ENCODE assay signal across 8 cellular contexts in genomic region chr12:76764856-76765255, GRCh38. TPM values are rescaled to one million over a fixed set of nuclear protein-coding genes. Genes with fewer than 3 reads are reported as not detected.
A peak's percentile ranks its signal among the peaks of the same experiment; 100 is the strongest.
DNase-seq lines count a peak whose midpoint lies in the region; ATAC-seq, FAIRE-seq and TF ChIP-seq lines count a peak whose summit lies in the region.

No MANE protein-coding gene starts in this region.

- H3K4me3 ChIP-seq in Caco-2 (ENCODE audit: low read depth, low read length) (peak overlapping the region; percentile 98), GM12878 (peak overlapping the region; percentile 85), right lobe of liver (peak overlapping the region; percentile 53 to 78 (median 69)), thyroid gland (replicated peaks in 1 of 3) (peak overlapping the region; percentile 51 to 97 (median 53))

- H4K20me1 ChIP-seq in GM12878 (ENCODE audit: control insufficient read depth, insufficient read depth), result no peaks in the 10 kb centered on the region; the same call in 1 of the 2 replicates

- in situ Hi-C loops in GM12878 (cut with MboI), result no loop called here

- H3K4me2 ChIP-seq in GM12878 (ENCODE audit: control insufficient read depth, insufficient read depth), result peak overlapping the region; percentile 91

- no peak for FAIRE-seq in GM12878 (lab: Jason Lieb, UNC)

- no peaks in the 10 kb centered on the region for H3K27me3 ChIP-seq in Caco-2 (replicated peaks; ENCODE audit: control insufficient read depth, insufficient read depth, low read length)
- no peaks in the 10 kb centered on the region for H3K27me3 ChIP-seq in GM12878 (replicated peaks in 1 of 2; ENCODE audit: control insufficient read depth in 2 of 2, insufficient read depth in 2 of 2, low read length in 1 of 2)
- H3K27me3 ChIP-seq in right lobe of liver, result no peaks in the 10 kb centered on the region
- H3K27me3 ChIP-seq in thyroid gland, result no peaks in the 10 kb centered on the region

- TF ChIP-seq CTCF in Caco-2 (IDR thresholded peaks at IDR 0.05; ENCODE audit: insufficient read depth in 1 of 2, low read depth in 1 of 2, low read length in 1 of 2, severe bottlenecking in 1 of 2, unreplicated experiment in 1 of 2), result no peak
- no peak for TF ChIP-seq CTCF in GM12878 (IDR thresholded peaks at IDR 0.05 in 2 of 3, conservative IDR thresholded peaks at IDR 0.05 in 1 of 3; ENCODE audit: control insufficient read depth in 2 of 3, extremely low read depth in 1 of 3, insufficient read depth in 1 of 3, low read depth in 3 of 3, low read length in 3 of 3)
- TF ChIP-seq CTCF in right lobe of liver (IDR thresholded peaks at IDR 0.05), result no peak
- TF ChIP-seq CTCF in thyroid gland (IDR thresholded peaks at IDR 0.05), result no peak
- no peak for TF ChIP-seq CTCF in omental fat pad (IDR thresholded peaks at IDR 0.05)

- peak overlapping the region; percentile 92 for H3K27ac Mint-ChIP-seq in Caco-2 (ENCODE audit: unreplicated experiment)

- TF ChIP-seq EP300 in GM12878 (IDR thresholded peaks at IDR 0.05; ENCODE audit: borderline replicate concordance in 1 of 2, control insufficient read depth in 1 of 2, low read depth in 2 of 2, low read length in 2 of 2), result no peak

- WGBS in GM12878 (ENCODE audit: insufficient coverage, insufficient replicate concordance, low lambda C conversion rate, missing lambda C conversion rate), result 29% methylated on average over 9 of the region's 9 CpGs
- WGBS in right lobe of liver (ENCODE audit: insufficient coverage, low coverage, low lambda C conversion rate, missing lambda C conversion rate), result 12% methylated on average over 9 of the region's 9 CpGs
- 10 to 11% methylated on average over 7 to 9 of the region's 9 CpGs for WGBS in thyroid gland, 2 donors

- no peak for ATAC-seq in GM12878
- ATAC-seq in right lobe of liver, result peak in 1 of 4 donors; percentile 5
- no peak for ATAC-seq in GM21360 (IDR thresholded peaks at IDR 0.05; ENCODE audit: unreplicated experiment)
- ATAC-seq in GM18868 (IDR thresholded peaks at IDR 0.05; ENCODE audit: unreplicated experiment), result no peak
- ATAC-seq in omental fat pad (ENCODE audit: low FRiP score), result no peak

- H3K36me3 ChIP-seq in Caco-2 (ENCODE audit: control insufficient read depth, insufficient read depth, low read length), result no peaks in the 10 kb centered on the region
- no peaks in the 10 kb centered on the region; a peak in 1 of 4 replicates for H3K36me3 ChIP-seq in GM12878 (ENCODE audit: control insufficient read depth in 2 of 2, insufficient read depth in 2 of 2, low read length in 1 of 2)
- H3K36me3 ChIP-seq in right lobe of liver, result no peaks in the 10 kb centered on the region
- H3K36me3 ChIP-seq in thyroid gland, result no peaks in the 10 kb centered on the region

- no peaks in the 10 kb centered on the region for H3K9me3 Mint-ChIP-seq in Caco-2 (ENCODE audit: unreplicated experiment)

- SMC1A ChIA-PET in GM12878 (lab: Charles Lee; ENCODE audit: uncharacterized antibody, unreplicated experiment), result interaction anchor here (7.0 kb wide), 1 partner anchor 13 kb away, joined by 63 read pairs; no protein-coding TSS in a partner anchor

- peak overlapping the region; percentile 98 for H2AFZ ChIP-seq in GM12878 (ENCODE audit: control insufficient read depth, low read depth, low read length)

- intact Hi-C loops in Caco-2 (cut with micrococcal nuclease; ENCODE audit: unreplicated experiment), result loop anchor here (1.0 to 2.0 kb wide), 3 partner anchors 26 to 144 kb away; no protein-coding TSS in a partner anchor
- intact Hi-C loops in GM12878 (cut with micrococcal nuclease; ENCODE audit: unreplicated experiment), result loop anchor here (2.0 to 10.0 kb wide), 4 partner anchors 14 to 680 kb away; partner anchors contain the start of genes NAP1L1 and OSBPL8
- intact Hi-C loops in right lobe of liver (cut with DNase I), result no loop called here
- intact Hi-C loops in thyroid gland (cut with DNase I), result no loop called here

- no peaks in the 10 kb centered on the region for H3K27me3 Mint-ChIP-seq in Caco-2 (ENCODE audit: insufficient read depth, unreplicated experiment)

- H3K4me1 ChIP-seq in Caco-2 (peaks cover 30% of the 10 kb centered on the region), GM12878 (ENCODE audit: control insufficient read depth, insufficient read depth, low read length) (peaks cover 8% of the 10 kb centered on the region), right lobe of liver (peaks cover 0 to 5% (median 0%) of the 10 kb centered on the region in 4 donors), thyroid gland (peaks cover 0 to 14% of the 10 kb centered on the region in 2 donors)

- POLR2A ChIA-PET in Caco-2 (lab: Charles Lee), result no interaction called here
- POLR2A ChIA-PET in GM12878 (lab: Charles Lee), result no interaction called here

- H3K9ac ChIP-seq in GM12878 (ENCODE audit: control insufficient read depth, insufficient read depth, low read length), result peak overlapping the region; percentile 92

- H3K36me3 Mint-ChIP-seq in Caco-2 (ENCODE audit: insufficient read depth, unreplicated experiment), result peaks cover 25% of the 10 kb centered on the region

- H3K9me3 ChIP-seq in Caco-2 (no peaks in the 10 kb centered on the region), GM12878 (replicated peaks; ENCODE audit: control insufficient read depth, insufficient read depth, low read length) (no peaks in the 10 kb centered on the region), right lobe of liver (no peaks in the 10 kb centered on the region), thyroid gland (no peaks in the 10 kb centered on the region)

- CTCF ChIA-PET in Caco-2 (lab: Charles Lee) (no interaction called here), GM12878 (lab: Yijun Ruan, JAX) (interaction anchor here (0.6 to 1.0 kb wide), 2 partner anchors 13 to 26 kb away, joined by 4 to 5 read pairs; no protein-coding TSS in a partner anchor)

- RAD21 ChIA-PET in GM12878 (lab: Charles Lee; ENCODE audit: unreplicated experiment), result interaction anchor here (1.0 kb wide), 1 partner anchor 26 kb away, joined by 3 read pairs; no protein-coding TSS in a partner anchor

- BruUV-seq in Caco-2 (replicated peaks; lab: Mats Ljungman, UMichigan) (TSS peak; percentile 52), GM12878 (replicated peaks; lab: Mats Ljungman, UMichigan) (TSS peak; percentile 63)

- no peak for DNase-seq in Caco-2
- peak; percentile 19 to 50 for DNase-seq in Kasumi-1 (lab: John Stamatoyannopoulos, UW)
- DNase-seq in GM12878 (ENCODE audit: low read depth, low spot score), result no peak
- DNase-seq in right lobe of liver, result no peak
- DNase-seq in thyroid gland, result no peak
- no peak for DNase-seq in omental fat pad (ENCODE audit: low spot score)

- H3K79me2 ChIP-seq in GM12878 (ENCODE audit: control insufficient read depth, insufficient read depth, low read length), result peaks cover 49% of the 10 kb centered on the region

- peaks cover 18% of the 10 kb centered on the region for H3K4me1 Mint-ChIP-seq in Caco-2 (ENCODE audit: low read depth, unreplicated experiment)

- no peak for TF ChIP-seq RAD21 in GM12878 (IDR thresholded peaks at IDR 0.05; ENCODE audit: insufficient read depth, low read depth, low read length)

- H3K27ac ChIP-seq in GM12878 (ENCODE audit: control insufficient read depth, insufficient read depth) (peak overlapping the region; percentile 89), right lobe of liver (peak overlapping the region; percentile 87 to 94 (median 89)), thyroid gland (peak overlapping the region; percentile 95 to 99 (median 96))

- H3K4me3 Mint-ChIP-seq in Caco-2 (ENCODE audit: unreplicated experiment), result peak overlapping the region; percentile 95

- TF ChIP-seq POLR2A in GM12878 (IDR thresholded peaks at IDR 0.05; ENCODE audit: low read depth, low read length) (no peak), right lobe of liver (IDR thresholded peaks at IDR 0.05) (no peak), thyroid gland (IDR thresholded peaks at IDR 0.05) (no peak)

TF ChIP-seq in GM12878, 131 proteins besides CTCF, POLR2A, EP300 and RAD21:
- TF ChIP-seq NKRF (conservative IDR thresholded peaks at IDR 0.05) (0 out of 2 replicates have a peak, but pooled peaks have one; percentile 23), MYB (IDR thresholded peaks at IDR 0.05; ENCODE audit: borderline replicate concordance, low read depth, low read length) (no peak)
TF ChIP-seq in GM12878: peak in this region for 1.

RNA-seq across cellular contexts. Expression of gene ZDHHC17, which starts 0.9 kb away (rescaled TPM):
- total RNA-seq in Caco-2 (2022) (31.1 and 32.2 TPM in 2 replicates), GM12878 (2014; rRNA removed) (27.7 and 29.7 TPM in 2 replicates), GM12878 (2014; rRNA removed; fragmentation: Illumina TruSeq; extraction: Trizol) (26.7 and 30.7 TPM in 2 replicates), GM12878 (2021) (19.0 and 19.2 TPM in 2 replicates), right lobe of liver (10 to 100 TPM in 3 of 6 experiments, 1 to 10 TPM in 3; 7.7 to 12.2 (median 9.5) TPM), thyroid gland (100 to 1,000 TPM in 1 of 4 donors, 10 to 100 TPM in 3; 30.8 to 120 (median 53.4) TPM), omental fat pad (10 to 100 TPM; 27.7 to 69.0 (median 34.7) TPM)
- total RNA-seq in GM12878 (2013; cell fraction: nucleolus; rRNA removed), result 142 and 151 TPM in 2 replicates
- polyA plus RNA-seq in GM12878 (2011; ENCODE audit: low read depth), result 9.1 TPM
- polyA plus RNA-seq in GM12878 (2011; rRNA removed) (50.0 and 67.2 TPM in 2 replicates), GM12878 (2014; fragmentation: Illumina TruSeq; extraction: Trizol) (19.4 and 26.8 TPM in 2 replicates), GM12878 (2014; fragmentation: Nextera tagmentation; extraction: Ambion mirVana) (1 to 10 TPM; 4.3 to 4.9 TPM), GM12878 (2014; rRNA removed) (18.7 and 21.8 TPM in 2 replicates), GM12878 (2016; fragmentation: Nextera tagmentation; extraction: Ambion mirVana) (10 to 100 TPM; 12.0 to 13.1 TPM)
- 17.4 and 21.8 TPM in 2 replicates for polyA plus RNA-seq in GM12878 (2011; cell fraction: cytosol; rRNA removed)
- 93.8 and 118 TPM in 2 replicates for polyA plus RNA-seq in GM12878 (2011; cell fraction: nucleus; rRNA removed)
- polyA plus RNA-seq in GM12878 (2012), result 13.8 TPM in 2 replicates
- 107 and 169 TPM in 2 replicates for polyA minus RNA-seq in GM12878 (2011; rRNA and poly(A)+ RNA removed)
- polyA minus RNA-seq in GM12878 (2011; cell fraction: cytosol; rRNA and poly(A)+ RNA removed), result 20.6 and 22.5 TPM in 2 replicates
- 86.8 and 118 TPM in 2 replicates for polyA minus RNA-seq in GM12878 (2011; cell fraction: nucleus; rRNA and poly(A)+ RNA removed)

Comparison
In these comparisons a context has a peak if more than half of its experiments do, and no peak if none do; other contexts are left out.
1. DNase-seq: peak in Kasumi-1 (2 of 2); none in Caco-2 (0 of 2), GM12878 (single experiment), right lobe of liver (0 of 3), thyroid gland (0 of 2) and omental fat pad (single experiment).
2. intact Hi-C loops: an anchor here in Caco-2 (1.0 to 2.0 kb wide) and GM12878 (2.0 to 10.0 kb wide); none called in right lobe of liver and thyroid gland.
3. Peak in every context shown above with its lines, with median percentiles within 50 percentile points of each other: H3K4me3 ChIP-seq and H3K27ac ChIP-seq.